Comparison of ENCODE assay signal across 15 cellular contexts in the genomic region with DNA sequence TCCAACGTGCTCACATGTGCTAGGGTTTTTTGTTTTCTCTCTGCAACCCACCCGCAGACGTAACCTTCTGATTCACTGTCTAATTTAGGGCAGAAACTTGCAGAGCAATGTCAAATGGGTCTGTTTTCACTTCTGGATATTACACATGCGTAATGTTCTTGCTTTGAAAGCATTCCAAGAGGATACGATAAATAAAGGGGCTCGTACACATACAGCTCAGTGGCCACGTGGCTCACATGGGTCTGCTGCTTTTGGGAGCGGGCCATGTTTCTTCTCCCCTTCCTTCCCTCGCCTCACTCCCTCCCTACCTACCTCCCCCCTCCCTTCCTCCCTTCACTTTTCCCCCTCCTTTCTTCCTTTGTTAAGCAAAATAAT. TPM values are rescaled to one million over a fixed set of nuclear protein-coding genes. Genes with fewer than 3 reads are reported as not detected.
DNase-seq lines count a peak whose midpoint lies in the region; ATAC-seq and TF ChIP-seq lines count a peak whose summit lies in the region.
"Had no signal": no experiment of that assay in that cellular context is flagged by ENCODE, and none has a peak within 500 bp of the region (broad histone marks: within the 10 kb centered on the region; RNA-seq: fewer than 3 reads in every experiment).

No MANE protein-coding gene starts in this region.

- intact Hi-C loops in dorsolateral prefrontal cortex (cut with DNase I) = no loop called here
- intact Hi-C loops in gastrocnemius medialis (cut with DNase I; ENCODE audit: low total_unique reads) = loop anchor here (5.0 kb wide), 1 partner anchor 86 kb away; no protein-coding TSS in a partner anchor
- intact Hi-C loops in testis (cut with DNase I; ENCODE audit: low total_unique reads) = no loop called here

- H3K27ac ChIP-seq in dorsolateral prefrontal cortex = peak overlapping the region in 34 of 59 donors; percentile 4 to 78 (median 50)
- peak overlapping the region; percentile 76 to 97 for H3K27ac ChIP-seq in right atrium auricular region
- peak overlapping the region; percentile 29 to 52 (median 38) for H3K27ac ChIP-seq in gastrocnemius medialis
- no peak overlapping the region for H3K27ac ChIP-seq in testis

- TF ChIP-seq CTCF in dorsolateral prefrontal cortex (IDR thresholded peaks at IDR 0.05 in 54 of 56, conservative IDR thresholded peaks at IDR 0.05 in 2 of 56; ENCODE audit: low read depth in 1 of 56, partially characterized antibody in 56 of 56) (no peak), right atrium auricular region (IDR thresholded peaks at IDR 0.05) (no peak), gastrocnemius medialis (IDR thresholded peaks at IDR 0.05 in 4 of 5, conservative IDR thresholded peaks at IDR 0.05 in 1 of 5) (no peak), testis (IDR thresholded peaks at IDR 0.05) (no peak)

- DNase-seq in EH (ENCODE audit: low read depth) = peak; percentile 66
- DNase-seq in dorsolateral prefrontal cortex = no peak
- DNase-seq in right atrium auricular region (ENCODE audit: low spot score) = no peak
- no peak for DNase-seq in gastrocnemius medialis
- DNase-seq in H7 = no peak
- DNase-seq in MV-4-11 (lab: John Stamatoyannopoulos, UW) = no peak
- DNase-seq in testis = no peak
- DNase-seq: activated CD4-positive, alpha-beta T cell treated with anti-CD3 and anti-CD28 coated beads for 36 hours; dermis blood vessel endothelial cell; H9; KG1; NCI-H1417 treated with DMSO at 0.1 percent for 48 hours; SHP77 treated with DMSO at 0.1 percent for 48 hours; stimulated activated CD4-positive, alpha-beta T cell treated with anti-CD3 and anti-CD28 coated beads, Interleukin-2, amount 100 ng/mL, for 48 hours had no signal

- H3K36me3 ChIP-seq in right atrium auricular region = no peaks in the 10 kb centered on the region
- H3K36me3 ChIP-seq in gastrocnemius medialis = no peaks in the 10 kb centered on the region
- H3K36me3 ChIP-seq in H7 (replicated peaks; ENCODE audit: control insufficient read depth, insufficient read depth, low read length) = no peaks in the 10 kb centered on the region
- no peaks in the 10 kb centered on the region for H3K36me3 ChIP-seq in testis (ENCODE audit: low read depth, missing control alignments)

- WGBS in testis, 2 donors = 54 to 55% methylated on average over 9 of the region's 9 CpGs

- H3K4me1 ChIP-seq in right atrium auricular region (peaks cover 0 to 49% of the 10 kb centered on the region in 2 donors), gastrocnemius medialis (no peaks in the 10 kb centered on the region), testis (no peaks in the 10 kb centered on the region)

- TF ChIP-seq POLR2A in gastrocnemius medialis (IDR thresholded peaks at IDR 0.05) (no peak), testis (IDR thresholded peaks at IDR 0.05) (no peak)

- H3K9me3 ChIP-seq in right atrium auricular region (no peaks in the 10 kb centered on the region), gastrocnemius medialis (no peaks in the 10 kb centered on the region), testis (no peaks in the 10 kb centered on the region)

- H3K27me3 ChIP-seq in dorsolateral prefrontal cortex (no peaks in the 10 kb centered on the region), right atrium auricular region (no peaks in the 10 kb centered on the region), gastrocnemius medialis (no peaks in the 10 kb centered on the region), H7 (ENCODE audit: control insufficient read depth, insufficient read depth, low read length) (no peaks in the 10 kb centered on the region), testis (no peaks in the 10 kb centered on the region)

- in situ Hi-C loops in gastrocnemius medialis (cut with MboI; ENCODE audit: low sequenced_read_pairs in 4 of 4) = no loop called here

- ATAC-seq in gastrocnemius medialis = no peak
- ATAC-seq in GM19467 (IDR thresholded peaks at IDR 0.05; ENCODE audit: unreplicated experiment) = no peak
- ATAC-seq: activated CD4-positive, alpha-beta T cell treated with anti-CD3 and anti-CD28 coated beads for 36 hours had no signal

- H3K4me3 ChIP-seq in dorsolateral prefrontal cortex = no peak overlapping the region
- H3K4me3 ChIP-seq in right atrium auricular region = no peak overlapping the region
- no peak overlapping the region for H3K4me3 ChIP-seq in gastrocnemius medialis
- H3K4me3 ChIP-seq in H7 (ENCODE audit: insufficient read depth, low read depth, low read length) = no peak overlapping the region
- no peak overlapping the region for H3K4me3 ChIP-seq in testis

RNA-seq across cellular contexts. Expression of a gene that starts 23.4 kb away (rescaled TPM):
- total RNA-seq in dorsolateral prefrontal cortex (100 to 1,000 TPM in 2 of 120 experiments, 10 to 100 TPM in 118; 25.8 to 103 (median 68.4) TPM), right atrium auricular region (10 to 100 TPM; 83.1 to 93.6 TPM), gastrocnemius medialis (1 to 10 TPM in 2 of 4 donors, under 1 TPM in 2; 0.80 to 1.8 (median 0.91) TPM), testis (10 to 100 TPM; 20.3 to 36.8 TPM)
- 0.35 and 0.89 TPM in 2 replicates for total RNA-seq in H7 (2014; rRNA removed; shearing (Covaris generic))
- 32.0 TPM for polyA plus RNA-seq in testis (ENCODE audit: insufficient read depth, low read depth, low replicate concordance)

Comparison
In these comparisons a context has a peak if more than half of its experiments do, and no peak if none do; other contexts are left out.
1. H3K27ac ChIP-seq: peak in dorsolateral prefrontal cortex (34 of 59), right atrium auricular region (2 of 2) and gastrocnemius medialis (4 of 4); none in testis (0 of 2).
2. RNA of a gene that starts 23.4 kb away (total RNA-seq): 83.1 to 93.6 TPM in right atrium auricular region, 25.8 to 103 TPM in dorsolateral prefrontal cortex and 20.3 to 36.8 TPM in testis; 0.80 to 1.8 TPM in gastrocnemius medialis and 0.35 to 0.89 TPM in H7; every median in the first group is over 4 times any median in the second.